ENCODE assay signal across 20 cellular contexts in the genomic region with DNA sequence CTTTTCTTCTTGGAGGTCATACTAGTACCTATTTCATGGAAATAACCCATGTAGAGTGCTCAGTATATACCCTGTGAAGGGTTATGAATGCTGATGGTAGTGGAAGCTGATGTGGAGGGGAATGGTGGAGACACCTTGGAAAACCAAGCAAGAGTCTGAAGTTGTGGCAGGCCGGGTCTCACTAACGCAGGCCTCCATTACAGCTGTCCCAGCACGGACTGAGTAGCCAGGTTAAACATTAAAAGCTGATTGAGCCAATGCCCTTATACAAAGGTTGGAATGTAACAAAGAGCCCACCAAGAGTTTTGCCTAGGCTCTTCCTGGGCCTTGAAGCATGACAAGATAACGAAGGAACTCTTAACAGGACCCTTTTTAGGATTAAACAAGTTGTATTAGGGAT.
"Had no signal": no experiment of that assay in that cellular context is flagged by ENCODE, and none has a peak within 500 bp of the region (broad histone marks: within the 10 kb centered on the region; RNA-seq: fewer than 3 reads in every experiment).

No MANE protein-coding gene starts in this region.

- H3K27ac ChIP-seq: cardiac muscle cell, heart right ventricle, left lung, neutrophil, pancreas, sigmoid colon, thoracic aorta, upper lobe of left lung had no signal

- H3K4me2 ChIP-seq: smooth muscle cell had no signal

- H3K4me3 Mint-ChIP-seq: activated CD4-positive, alpha-beta memory T cell treated with anti-CD3 and anti-CD28 coated beads for 36 hours had no signal

- H3K4me3 ChIP-seq: cardiac muscle cell, heart right ventricle, left lung, lung, pancreas, sigmoid colon, smooth muscle cell, thoracic aorta, upper lobe of left lung had no signal

- H3K9me3 Mint-ChIP-seq: activated CD4-positive, alpha-beta memory T cell treated with anti-CD3 and anti-CD28 coated beads for 36 hours; activated naive CD4-positive, alpha-beta T cell treated with anti-CD3 and anti-CD28 coated beads, Interleukin-2, amount 10 ng/mL, durations not matched to agents 7 days and 5 days had no signal

- H3K9me3 ChIP-seq: heart right ventricle, left lung, neutrophil, pancreas, sigmoid colon, thoracic aorta, upper lobe of left lung had no signal

- DNase-seq: activated CD4-positive, alpha-beta memory T cell treated with anti-CD3 and anti-CD28 coated beads for 36 hours; activated CD4-positive, alpha-beta T cell treated with anti-CD3 and anti-CD28 coated beads for 48 hours; activated effector memory CD4-positive, alpha-beta T cell treated with anti-CD3 and anti-CD28 coated beads, Interleukin-2, amount 50 U/mL, for 16 hours; activated naive CD4-positive, alpha-beta T cell treated with anti-CD3 and anti-CD28 coated beads, Interleukin-2, amount 10 ng/mL, durations not matched to agents 7 days and 5 days; amygdala; heart right ventricle; left lung; naive thymus-derived CD4-positive, alpha-beta T cell; sigmoid colon; stimulated activated CD4-positive, alpha-beta T cell treated with anti-CD3 and anti-CD28 coated beads, Interleukin-15, amount 100 ng/mL, for 24 hours; stimulated activated CD4-positive, alpha-beta T cell treated with anti-CD3 and anti-CD28 coated beads, Interleukin-2, amount 100 ng/mL, for 48 hours; stimulated activated CD8-positive, alpha-beta memory T cell treated with anti-CD3 and anti-CD28 coated beads, Interleukin-4, amount 100 ng/mL, for 48 hours; stimulated activated naive CD4-positive, alpha-beta T cell; upper lobe of left lung had no signal

- H3K36me3 ChIP-seq: cardiac muscle cell, heart right ventricle, left lung, neutrophil, pancreas, sigmoid colon, thoracic aorta, upper lobe of left lung had no signal

- ATAC-seq: heart right ventricle; left lung; naive thymus-derived CD4-positive, alpha-beta T cell; pancreas had no signal

- H3K27me3 ChIP-seq: left lung, pancreas, sigmoid colon, upper lobe of left lung had no signal

- H3K27ac Mint-ChIP-seq: activated CD4-positive, alpha-beta memory T cell treated with anti-CD3 and anti-CD28 coated beads for 36 hours; activated naive CD4-positive, alpha-beta T cell treated with anti-CD3 and anti-CD28 coated beads, Interleukin-2, amount 10 ng/mL, durations not matched to agents 7 days and 5 days had no signal
